Comparison of ENCODE assay signal across 27 cellular contexts in the genomic region with DNA sequence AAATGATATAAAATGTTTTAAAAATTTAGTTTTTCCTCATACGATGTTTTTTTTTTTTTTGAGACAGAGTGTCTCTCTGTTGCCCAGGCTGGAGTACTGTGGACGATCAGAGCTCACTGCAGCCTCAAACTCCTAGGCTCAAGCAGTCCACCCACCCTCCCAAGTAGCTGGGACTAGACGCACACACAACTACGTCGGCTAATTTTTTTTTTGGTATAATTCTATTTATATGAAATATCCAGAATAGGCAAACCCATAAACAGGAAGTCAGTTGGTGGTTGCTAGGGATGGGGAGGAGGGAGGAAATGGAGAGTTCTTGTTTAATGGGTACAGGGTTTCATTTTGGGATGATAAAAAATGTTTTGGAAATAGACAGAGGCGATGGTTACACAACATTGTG.
"Had no signal": no experiment of that assay in that cellular context is flagged by ENCODE, and none has a peak within 500 bp of the region (broad histone marks: within the 10 kb centered on the region; RNA-seq: fewer than 3 reads in every experiment).

No MANE protein-coding gene starts in this region.

- ATAC-seq: activated CD4-positive, alpha-beta T cell treated with anti-CD3 and anti-CD28 coated beads for 36 hours; activated CD8-positive, alpha-beta memory T cell treated with anti-CD3 and anti-CD28 coated beads, Interleukin-2, amount 10 ng/mL, durations not matched to agents 7 days and 5 days; activated CD8-positive, alpha-beta T cell treated with anti-CD3 and anti-CD28 coated beads, Interleukin-2, amount 10 ng/mL, durations not matched to agents 7 days and 5 days; body of pancreas; left lobe of liver; mucosa of descending colon; natural killer cell treated with Interleukin-12 subunit alpha and Interleukin-12 subunit beta and Interleukin-15 and Interleukin-18, amount 100 ng/mL, for 72 hours; right lobe of liver; stimulated activated naive CD8-positive, alpha-beta T cell treated with anti-CD3 and anti-CD28 coated beads, Interleukin-15, Interleukin-2, amounts not matched to agents 100 U/mL and 50 U/mL, for 24 hours; T-cell had no signal

- H3K36me3 ChIP-seq: adrenal gland, colonic mucosa, right lobe of liver, upper lobe of left lung, vagina had no signal

- H3K4me3 ChIP-seq: adrenal gland, body of pancreas, colonic mucosa, lung, mucosa of descending colon, right lobe of liver, testis, vagina had no signal

- H3K27ac Mint-ChIP-seq: activated CD4-positive, alpha-beta T cell treated with anti-CD3 and anti-CD28 coated beads for 36 hours; activated CD8-positive, alpha-beta memory T cell treated with anti-CD3 and anti-CD28 coated beads, Interleukin-2, amount 10 ng/mL, durations not matched to agents 7 days and 5 days; activated CD8-positive, alpha-beta T cell treated with anti-CD3 and anti-CD28 coated beads, Interleukin-2, amount 10 ng/mL, durations not matched to agents 7 days and 5 days; activated naive CD8-positive, alpha-beta T cell; activated T-helper 2 cell treated with anti-CD3 and anti-CD28 coated beads, Interferon-gamma antibody, Interleukin-2, Interleukin-4, amounts not matched to agents 10 μg/mL and 5 μg/mL and 100 μg/mL, durations not matched to agents 14 hours and 24 hours and 36 hours; natural killer cell treated with Interleukin-12 subunit alpha and Interleukin-12 subunit beta and Interleukin-15 and Interleukin-18, amount 100 ng/mL, for 72 hours; T-cell had no signal

- H3K4me1 Mint-ChIP-seq: activated CD4-positive, alpha-beta T cell treated with anti-CD3 and anti-CD28 coated beads for 36 hours had no signal

- H3K4me3 Mint-ChIP-seq: activated CD4-positive, alpha-beta T cell treated with anti-CD3 and anti-CD28 coated beads for 36 hours; activated CD8-positive, alpha-beta memory T cell treated with anti-CD3 and anti-CD28 coated beads, Interleukin-2, amount 10 ng/mL, durations not matched to agents 7 days and 5 days; activated CD8-positive, alpha-beta T cell treated with anti-CD3 and anti-CD28 coated beads, Interleukin-2, amount 10 ng/mL, durations not matched to agents 7 days and 5 days; activated naive CD8-positive, alpha-beta T cell; natural killer cell treated with Interleukin-12 subunit alpha and Interleukin-12 subunit beta and Interleukin-15 and Interleukin-18, amount 100 ng/mL, for 72 hours; T-cell had no signal

- DNase-seq: activated CD4-positive, alpha-beta T cell treated with anti-CD3 and anti-CD28 coated beads for 36 hours; activated CD4-positive, CD25-positive, alpha-beta regulatory T cell; activated CD8-positive, alpha-beta memory T cell treated with anti-CD3 and anti-CD28 coated beads, Interleukin-2, amount 10 ng/mL, durations not matched to agents 7 days and 5 days; activated CD8-positive, alpha-beta T cell treated with anti-CD3 and anti-CD28 coated beads, Interleukin-2, amount 10 ng/mL, durations not matched to agents 7 days and 5 days; activated naive CD4-positive, alpha-beta T cell treated with Interleukin-2 at 50 U/mL for 16 hours; activated T-cell treated with anti-CD3 and anti-CD28 coated beads, Interleukin-2, amount 50 U/mL, for 48 hours; adrenal gland; aorta; body of pancreas; colonic mucosa; foreskin fibroblast; head of caudate nucleus; hypothalamus; mucosa of descending colon; posterior cingulate gyrus; right lobe of liver; stimulated activated CD4-positive, alpha-beta T cell treated with anti-CD3 and anti-CD28 coated beads, Interleukin-2, amount 100 ng/mL, for 48 hours; stimulated activated naive CD8-positive, alpha-beta T cell treated with anti-CD3 and anti-CD28 coated beads, Interleukin-15, Interleukin-2, amounts not matched to agents 100 U/mL and 50 U/mL, for 24 hours; T-cell; testis; upper lobe of left lung had no signal

- H3K27me3 Mint-ChIP-seq: activated CD4-positive, alpha-beta T cell treated with anti-CD3 and anti-CD28 coated beads for 36 hours; activated CD8-positive, alpha-beta memory T cell treated with anti-CD3 and anti-CD28 coated beads, Interleukin-2, amount 10 ng/mL, durations not matched to agents 7 days and 5 days; activated naive CD8-positive, alpha-beta T cell; natural killer cell treated with Interleukin-12 subunit alpha and Interleukin-12 subunit beta and Interleukin-15 and Interleukin-18, amount 100 ng/mL, for 72 hours; T-cell had no signal

- H3K4me1 ChIP-seq: adrenal gland, body of pancreas, colonic mucosa, right lobe of liver, testis, upper lobe of left lung had no signal

- H3K27ac ChIP-seq: adrenal gland, body of pancreas, colonic mucosa, right lobe of liver, testis, vagina had no signal

- H3K27me3 ChIP-seq: adrenal gland, body of pancreas, colonic mucosa, right lobe of liver, testis, upper lobe of left lung, vagina had no signal

- H3K9me3 ChIP-seq: adrenal gland, body of pancreas, colonic mucosa, mucosa of descending colon, right lobe of liver, testis, upper lobe of left lung, vagina had no signal
